ENCODE assay signal across 8 cellular contexts in genomic region chr15:81265944-81266775, GRCh38. TPM values are rescaled to one million over a fixed set of nuclear protein-coding genes. Genes with fewer than 3 reads are reported as not detected.
DNase-seq lines count a peak whose midpoint lies in the region; ATAC-seq, FAIRE-seq and TF ChIP-seq lines count a peak whose summit lies in the region.

No MANE protein-coding gene starts in this region.

- no peaks in the 10 kb centered on the region for H3K36me3 Mint-ChIP-seq in activated B cell treated with CpG ODN at 0.5 μM for 24 hours (ENCODE audit: low read depth)

- peak overlapping the region in 1 of 2 donors; percentile 10 for H3K9ac ChIP-seq in kidney (ENCODE audit: low read length in 2 of 2)

- intact Hi-C loops in activated B cell treated with CpG ODN at 0.5 μM for 24 hours (cut with micrococcal nuclease) (loop anchor here (1.0 to 10.0 kb wide), 9 partner anchors 111 to 810 kb away; partner anchors contain the start of genes ABHD17C and CEMIP), kidney (cut with DNase I) (loop anchor here (10.0 kb wide), 2 partner anchors 111 to 161 kb away; no protein-coding TSS in a partner anchor)

- POLR2A ChIA-PET in activated B cell treated with CpG ODN at 0.5 μM for 24 hours (lab: Charles Lee) = interaction anchor here (0.6 to 2.7 kb wide), 12 partner anchors 9 to 289 kb away, joined by 3 to 20 read pairs (median 4); partner anchors contain the start of genes STARD5 and TLNRD1

- H3K9me3 Mint-ChIP-seq in activated B cell treated with CpG ODN at 0.5 μM for 24 hours = no peaks in the 10 kb centered on the region

- H3K27ac ChIP-seq in caudate nucleus (ENCODE audit: low read depth, low read length) = no peak overlapping the region
- H3K27ac ChIP-seq in kidney (ENCODE audit: low read depth in 2 of 2, low read length in 2 of 2) = no peak overlapping the region

- peak; percentile 94 for DNase-seq in Ammon's horn (ENCODE audit: low spot score)
- peak; percentile 66 for DNase-seq in GM19238 (ENCODE audit: insufficient read length, low spot score)
- DNase-seq in NCI-H345 (lab: John Stamatoyannopoulos, UW) = peak; percentile 82
- DNase-seq in activated B cell treated with CpG ODN at 0.5 μM for 24 hours = peak; percentile 64
- DNase-seq in caudate nucleus (lab: John Stamatoyannopoulos, UW) = peak in 59 of 61 donors; percentile 4 to 89 (median 55)
- peak; percentile 87 for DNase-seq in kidney
- peak; percentile 90 to 92 for DNase-seq in stimulated activated CD4-positive, alpha-beta T cell treated with anti-CD3 and anti-CD28 coated beads, Interleukin-2, amount 100 ng/mL, for 24 hours

- no peak overlapping the region for H3K27ac Mint-ChIP-seq in activated B cell treated with CpG ODN at 0.5 μM for 24 hours

- no peaks in the 10 kb centered on the region for H3K9me3 ChIP-seq in kidney (ENCODE audit: control insufficient read depth in 1 of 2, low read length in 2 of 2)

- no peak for TF ChIP-seq CTCF in activated B cell treated with CpG ODN at 0.5 μM for 24 hours (IDR thresholded peaks at IDR 0.05)
- TF ChIP-seq CTCF in kidney (IDR thresholded peaks at IDR 0.05; ENCODE audit: borderline replicate concordance, extremely low read depth, insufficient read depth) = peak; percentile 88

- peak; percentile 78 for ATAC-seq in HG03342 (IDR thresholded peaks at IDR 0.05; ENCODE audit: unreplicated experiment)
- peak; percentile 92 for ATAC-seq in activated B cell treated with CpG ODN at 0.5 μM for 24 hours (ENCODE audit: low read depth)

- FAIRE-seq in kidney (lab: Jason Lieb, UNC) = no peak

- peaks cover 19% of the 10 kb centered on the region for H3K4me1 Mint-ChIP-seq in activated B cell treated with CpG ODN at 0.5 μM for 24 hours

- H3K36me3 ChIP-seq in kidney (ENCODE audit: control insufficient read depth in 1 of 2, insufficient read depth in 2 of 2, low read length in 2 of 2) = no peaks in the 10 kb centered on the region

- peak overlapping the region; percentile 69 for H3K4me3 Mint-ChIP-seq in activated B cell treated with CpG ODN at 0.5 μM for 24 hours

- H3K27me3 Mint-ChIP-seq in activated B cell treated with CpG ODN at 0.5 μM for 24 hours = no peaks in the 10 kb centered on the region

- H3K4me1 ChIP-seq in kidney (ENCODE audit: control insufficient read depth in 1 of 2, insufficient read depth in 1 of 2, low read depth in 1 of 2, low read length in 2 of 2) = peaks cover 5 to 9% of the 10 kb centered on the region in 2 donors

- H3K4me3 ChIP-seq in kidney (ENCODE audit: low read length in 2 of 2) = peak overlapping the region; percentile 32 to 40

- CTCF ChIA-PET in activated B cell treated with CpG ODN at 0.5 μM for 24 hours (lab: Charles Lee) = interaction anchor here (0.6 to 6.6 kb wide), 98 partner anchors 9 to 812 kb away, joined by 3 to 319 read pairs (median 5); partner anchors contain the start of gene STARD5

RNA-seq across cellular contexts. Expression of gene STARD5, which starts 57.8 kb away (rescaled TPM):
- total RNA-seq in activated B cell treated with CpG ODN at 0.5 μM for 24 hours (10.5 and 14.3 TPM in 2 replicates), kidney (4.1 TPM)
- polyA plus RNA-seq in kidney (ENCODE audit: insufficient read depth, low read depth, low replicate concordance) = 3.2 TPM
